Comparison of ENCODE assay signal across 8 cellular contexts in the genomic region with DNA sequence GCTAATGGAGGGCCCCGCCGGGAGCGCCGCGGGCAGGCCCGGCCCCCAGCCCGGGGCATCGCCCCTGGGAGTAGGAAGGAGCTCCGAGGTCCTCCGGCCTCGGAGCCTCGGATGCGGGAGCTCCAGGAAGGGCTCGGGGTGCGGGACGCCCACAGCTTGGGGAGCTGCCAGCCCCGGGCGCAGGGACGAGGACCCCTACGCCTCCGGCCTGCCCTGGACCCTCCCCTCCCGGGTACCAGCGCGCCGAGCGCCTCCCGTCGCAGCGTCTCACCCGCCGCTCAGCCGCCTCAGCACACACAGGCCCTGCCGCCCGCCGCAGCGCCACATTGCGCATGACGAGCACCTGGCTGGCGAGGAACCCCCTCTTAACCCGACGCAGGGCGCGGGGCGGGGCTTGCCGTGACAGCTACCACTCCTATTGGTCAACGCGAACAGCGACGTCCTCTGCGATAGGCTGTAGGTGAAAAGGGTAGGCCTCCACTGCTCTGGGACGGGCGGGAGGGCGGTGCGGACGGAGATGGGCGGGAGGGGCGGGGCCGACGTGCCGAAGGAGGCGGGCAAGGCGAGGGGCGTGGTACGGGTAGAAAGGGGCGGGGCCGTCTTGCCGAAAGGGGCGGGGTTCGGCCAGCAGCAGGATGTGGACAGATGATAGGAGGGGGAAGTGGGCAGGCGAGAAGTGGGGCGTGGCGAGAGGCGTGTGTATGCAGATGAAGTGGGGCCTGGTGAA. TPM values are rescaled to one million over a fixed set of nuclear protein-coding genes. Genes with fewer than 3 reads are reported as not detected.
DNase-seq lines count a peak whose midpoint lies in the region; ATAC-seq and TF ChIP-seq lines count a peak whose summit lies in the region.

A gene with protein sequence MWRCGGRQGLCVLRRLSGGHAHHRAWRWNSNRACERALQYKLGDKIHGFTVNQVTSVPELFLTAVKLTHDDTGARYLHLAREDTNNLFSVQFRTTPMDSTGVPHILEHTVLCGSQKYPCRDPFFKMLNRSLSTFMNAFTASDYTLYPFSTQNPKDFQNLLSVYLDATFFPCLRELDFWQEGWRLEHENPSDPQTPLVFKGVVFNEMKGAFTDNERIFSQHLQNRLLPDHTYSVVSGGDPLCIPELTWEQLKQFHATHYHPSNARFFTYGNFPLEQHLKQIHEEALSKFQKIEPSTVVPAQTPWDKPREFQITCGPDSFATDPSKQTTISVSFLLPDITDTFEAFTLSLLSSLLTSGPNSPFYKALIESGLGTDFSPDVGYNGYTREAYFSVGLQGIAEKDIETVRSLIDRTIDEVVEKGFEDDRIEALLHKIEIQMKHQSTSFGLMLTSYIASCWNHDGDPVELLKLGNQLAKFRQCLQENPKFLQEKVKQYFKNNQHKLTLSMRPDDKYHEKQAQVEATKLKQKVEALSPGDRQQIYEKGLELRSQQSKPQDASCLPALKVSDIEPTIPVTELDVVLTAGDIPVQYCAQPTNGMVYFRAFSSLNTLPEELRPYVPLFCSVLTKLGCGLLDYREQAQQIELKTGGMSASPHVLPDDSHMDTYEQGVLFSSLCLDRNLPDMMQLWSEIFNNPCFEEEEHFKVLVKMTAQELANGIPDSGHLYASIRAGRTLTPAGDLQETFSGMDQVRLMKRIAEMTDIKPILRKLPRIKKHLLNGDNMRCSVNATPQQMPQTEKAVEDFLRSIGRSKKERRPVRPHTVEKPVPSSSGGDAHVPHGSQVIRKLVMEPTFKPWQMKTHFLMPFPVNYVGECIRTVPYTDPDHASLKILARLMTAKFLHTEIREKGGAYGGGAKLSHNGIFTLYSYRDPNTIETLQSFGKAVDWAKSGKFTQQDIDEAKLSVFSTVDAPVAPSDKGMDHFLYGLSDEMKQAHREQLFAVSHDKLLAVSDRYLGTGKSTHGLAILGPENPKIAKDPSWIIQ (minus strand): TSS at position 337 of the 727 bp plus-strand sequence. CDS start 10 bp downstream, at position 327.

- DNase-seq in EL (peak; percentile 99), H4 (ENCODE audit: low spot score) (peak; percentile 98), LoVo (ENCODE audit: low spot score) (peak; percentile 97), RWPE2 (ENCODE audit: low spot score) (peak; percentile 98), fibroblast of pulmonary artery (ENCODE audit: low read depth) (peak; percentile 99)
- DNase-seq in activated T-helper 9 cell treated with anti-CD3 and anti-CD28 coated beads, Interleukin-2, amount 50 U/mL, for 16 hours (ENCODE audit: low read depth), result peak; percentile 99

- TF ChIP-seq CTCF in RWPE2 (IDR thresholded peaks at IDR 0.05; ENCODE audit: poor library complexity, severe bottlenecking), result no peak
- no peak for TF ChIP-seq CTCF in fibroblast of pulmonary artery (IDR thresholded peaks at IDR 0.05; ENCODE audit: low read length, missing control alignments)
- no peak for TF ChIP-seq CTCF in nephron (IDR thresholded peaks at IDR 0.05; ENCODE audit: unreplicated experiment in 3 of 3)

- H3K9me3 ChIP-seq in RWPE2 (ENCODE audit: severe bottlenecking), result no peaks in the 10 kb centered on the region

- ATAC-seq in RWPE2 (ENCODE audit: low read depth), result peak; percentile 94

- H3K36me3 Mint-ChIP-seq in nephron (ENCODE audit: low read depth), result peaks cover 17% of the 10 kb centered on the region
- H3K36me3 Mint-ChIP-seq in stimulated activated naive CD8-positive, alpha-beta T cell treated with anti-CD3 and anti-CD28 coated beads, Interleukin-15, Interleukin-2, amounts not matched to agents 100 ng/mL and 50 ng/mL, for 24 hours (ENCODE audit: low read depth), result peaks cover 25% of the 10 kb centered on the region

- H3K4me1 ChIP-seq in RWPE2 (ENCODE audit: insufficient read depth, poor library complexity, severe bottlenecking), result peaks cover 4% of the 10 kb centered on the region

- peak within 1 kb of the TSS; percentile 54 for H3K27ac ChIP-seq in RWPE2 (ENCODE audit: poor library complexity, severe bottlenecking)

- no peaks in the 10 kb centered on the region for H3K27me3 ChIP-seq in RWPE2 (ENCODE audit: insufficient read depth, poor library complexity, severe bottlenecking)

- peaks cover 3% of the 10 kb centered on the region for H3K27me3 Mint-ChIP-seq in nephron (ENCODE audit: low read depth)
- no peaks in the 10 kb centered on the region for H3K27me3 Mint-ChIP-seq in stimulated activated naive CD8-positive, alpha-beta T cell treated with anti-CD3 and anti-CD28 coated beads, Interleukin-15, Interleukin-2, amounts not matched to agents 100 ng/mL and 50 ng/mL, for 24 hours

- peaks cover 34% of the 10 kb centered on the region for H3K36me3 ChIP-seq in RWPE2 (ENCODE audit: low read depth)

- H3K27ac Mint-ChIP-seq in nephron, result peak within 1 kb of the TSS; percentile 79 to 90 (median 89)
- H3K27ac Mint-ChIP-seq in stimulated activated naive CD8-positive, alpha-beta T cell treated with anti-CD3 and anti-CD28 coated beads, Interleukin-15, Interleukin-2, amounts not matched to agents 100 ng/mL and 50 ng/mL, for 24 hours, result peak within 1 kb of the TSS; percentile 89

- H3K9me3 Mint-ChIP-seq in nephron, result peaks cover under 1% of the 10 kb centered on the region
- no peaks in the 10 kb centered on the region for H3K9me3 Mint-ChIP-seq in stimulated activated naive CD8-positive, alpha-beta T cell treated with anti-CD3 and anti-CD28 coated beads, Interleukin-15, Interleukin-2, amounts not matched to agents 100 ng/mL and 50 ng/mL, for 24 hours

- peaks cover 24% of the 10 kb centered on the region for H3K4me1 Mint-ChIP-seq in nephron
- peaks cover 38% of the 10 kb centered on the region for H3K4me1 Mint-ChIP-seq in stimulated activated naive CD8-positive, alpha-beta T cell treated with anti-CD3 and anti-CD28 coated beads, Interleukin-15, Interleukin-2, amounts not matched to agents 100 ng/mL and 50 ng/mL, for 24 hours (ENCODE audit: low read depth)

- H3K4me3 Mint-ChIP-seq in nephron, result peak within 1 kb of the TSS; percentile 91 to 98 (median 91)
- H3K4me3 Mint-ChIP-seq in stimulated activated naive CD8-positive, alpha-beta T cell treated with anti-CD3 and anti-CD28 coated beads, Interleukin-15, Interleukin-2, amounts not matched to agents 100 ng/mL and 50 ng/mL, for 24 hours, result peak within 1 kb of the TSS; percentile 92

- H3K4me3 ChIP-seq in RWPE2 (ENCODE audit: severe bottlenecking) (peak within 1 kb of the TSS; percentile 69), fibroblast of pulmonary artery (replicated peaks; ENCODE audit: low read depth, low read length) (peak within 1 kb of the TSS; percentile 84)

RNA-seq across cellular contexts. Expression of the gene that starts here (rescaled TPM):
- total RNA-seq in H4 (2014; rRNA removed; shearing (Covaris generic)), result 47.5 and 58.9 TPM in 2 replicates

Comparison
In these comparisons a context has a peak if more than half of its experiments do, and no peak if none do; other contexts are left out.
1. Peak in every context shown above with its lines: DNase-seq, ATAC-seq, H3K4me3 ChIP-seq and H3K27ac ChIP-seq.